ENCODE assay signal across 8 cellular contexts in the genomic region with DNA sequence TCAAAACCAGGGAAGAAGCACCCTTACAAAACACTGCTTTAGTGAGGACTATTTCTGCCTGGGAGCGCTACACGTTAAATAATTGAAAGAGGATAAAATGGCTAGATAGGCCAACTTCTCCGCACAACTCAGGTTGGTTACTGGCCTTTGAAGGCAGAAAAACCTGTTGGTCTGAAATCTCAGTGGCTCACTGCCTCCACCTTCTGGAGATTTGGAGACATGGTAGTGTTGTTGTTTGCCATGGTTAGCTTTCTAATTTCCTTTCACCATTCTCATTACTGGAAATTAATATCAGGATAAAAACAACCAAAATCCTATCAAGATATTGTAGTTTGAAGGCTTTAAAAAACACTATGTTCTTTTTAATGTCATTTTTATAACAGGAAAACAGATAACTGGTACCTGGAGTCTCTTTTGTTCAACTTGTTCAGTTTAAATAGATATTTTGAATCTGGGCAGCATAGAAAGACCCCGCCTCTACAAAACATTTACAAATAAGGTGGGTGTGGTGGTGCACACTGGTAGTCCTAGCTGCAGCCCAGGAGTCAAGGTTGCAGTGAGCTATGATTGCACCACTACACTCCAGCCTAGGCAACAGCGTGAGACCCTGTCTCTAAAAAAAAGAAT. TPM values are rescaled to one million over a fixed set of nuclear protein-coding genes. Genes with fewer than 3 reads are reported as not detected.
A peak's percentile ranks its signal among the peaks of the same experiment; 100 is the strongest.
DNase-seq lines count a peak whose midpoint lies in the region; ATAC-seq and TF ChIP-seq lines count a peak whose summit lies in the region.

No MANE protein-coding gene starts in this region.

- no TSS peak for BruUV-seq in PC-3 (replicated peaks; lab: Mats Ljungman, UMichigan)

- POLR2A ChIA-PET in PC-3 (lab: Charles Lee; ENCODE audit: unreplicated experiment): no interaction called here

- no peak overlapping the region for H2AFZ ChIP-seq in PC-3 (ENCODE audit: low read length)

- no peaks in the 10 kb centered on the region for H3K9me3 Mint-ChIP-seq in activated T-cell treated with anti-CD3 and anti-CD28 coated beads, Interleukin-2, amount 50 U/mL, for 24 hours

- H3K4me3 ChIP-seq in PC-3 (ENCODE audit: low read length): no peak overlapping the region
- H3K4me3 ChIP-seq in neutrophil (ENCODE audit: low read depth in 1 of 2, low read length in 1 of 2): no peak overlapping the region
- no peak overlapping the region for H3K4me3 ChIP-seq in tibial nerve

- ATAC-seq in GM19025 (IDR thresholded peaks at IDR 0.05; ENCODE audit: low read depth, unreplicated experiment): peak; percentile 67
- ATAC-seq in PC-3: peak; percentile 67

- H3K4me1 Mint-ChIP-seq in activated T-cell treated with anti-CD3 and anti-CD28 coated beads, Interleukin-2, amount 50 U/mL, for 24 hours (ENCODE audit: low read depth): no peaks in the 10 kb centered on the region

- no peaks in the 10 kb centered on the region for H3K9me2 ChIP-seq in PC-3 (replicated peaks; ENCODE audit: low read length)

- TF ChIP-seq EP300 in tibial nerve (IDR thresholded peaks at IDR 0.05): no peak

- no peaks in the 10 kb centered on the region for H4K20me1 ChIP-seq in PC-3 (ENCODE audit: low read length)

- CTCF ChIA-PET in PC-3 (lab: Charles Lee): no interaction called here

- no peaks in the 10 kb centered on the region for H3K27me3 Mint-ChIP-seq in activated T-cell treated with anti-CD3 and anti-CD28 coated beads, Interleukin-2, amount 50 U/mL, for 24 hours

- peak; percentile 79 for TF ChIP-seq CTCF in PC-3 (conservative IDR thresholded peaks at IDR 0.05; ENCODE audit: low read depth, low read length)
- peak; percentile 16 for TF ChIP-seq CTCF in neutrophil (IDR thresholded peaks at IDR 0.05)
- peak; percentile 67 to 79 (median 73) for TF ChIP-seq CTCF in tibial nerve (IDR thresholded peaks at IDR 0.05)

- no peaks in the 10 kb centered on the region for H3K36me3 Mint-ChIP-seq in activated T-cell treated with anti-CD3 and anti-CD28 coated beads, Interleukin-2, amount 50 U/mL, for 24 hours (ENCODE audit: low read depth)

- H3K36me3 ChIP-seq in PC-3 (ENCODE audit: low read depth, low read length): no peaks in the 10 kb centered on the region
- H3K36me3 ChIP-seq in neutrophil: no peaks in the 10 kb centered on the region
- H3K36me3 ChIP-seq in tibial nerve: no peaks in the 10 kb centered on the region

- intact Hi-C loops in PC-3 (cut with micrococcal nuclease): loop anchor here (2.0 to 5.0 kb wide), 3 partner anchors 66 to 865 kb away; a partner anchor contains a TSS

- DNase-seq in AML-193 (lab: John Stamatoyannopoulos, UW) (peak; percentile 60 to 64), HuH-7.5 (ENCODE audit: low spot score) (peak; percentile 27), PC-3 (peak; percentile 75), fibroblast of peridontal ligament (ENCODE audit: extremely low read depth) (peak; percentile 78), tibial nerve (ENCODE audit: low spot score in 2 of 2) (peak in 1 of 2 donors; percentile 50)
- DNase-seq in activated T-cell treated with anti-CD3 and anti-CD28 coated beads, Interleukin-2, amount 50 U/mL, for 24 hours: peak; percentile 38

- no peak overlapping the region for H3K9ac ChIP-seq in PC-3 (ENCODE audit: low read length)

- H3K27me3 ChIP-seq in PC-3 (ENCODE audit: low read length) (no peaks in the 10 kb centered on the region), neutrophil (no peaks in the 10 kb centered on the region), tibial nerve (no peaks in the 10 kb centered on the region)

- no peak overlapping the region for H3K27ac ChIP-seq in PC-3 (ENCODE audit: low read length)
- H3K27ac ChIP-seq in neutrophil: no peak overlapping the region
- no peak overlapping the region for H3K27ac ChIP-seq in tibial nerve

- no peaks in the 10 kb centered on the region for H3K79me2 ChIP-seq in PC-3 (ENCODE audit: low read length)

- H3K4me1 ChIP-seq in PC-3 (ENCODE audit: insufficient read depth, low read length) (no peaks in the 10 kb centered on the region), neutrophil (ENCODE audit: control insufficient read depth in 1 of 2, insufficient read depth in 1 of 2, low read depth in 1 of 2, low read length in 1 of 2) (no peaks in the 10 kb centered on the region), tibial nerve (no peaks in the 10 kb centered on the region)

- H3K4me2 ChIP-seq in PC-3 (ENCODE audit: low read length): no peak overlapping the region

- no peak for TF ChIP-seq POLR2A in tibial nerve (IDR thresholded peaks at IDR 0.05)

- 40 to 47% methylated on average over 5 of the region's 5 CpGs for WGBS in tibial nerve, 2 donors

- H3K4me3 Mint-ChIP-seq in activated T-cell treated with anti-CD3 and anti-CD28 coated beads, Interleukin-2, amount 50 U/mL, for 24 hours: no peak overlapping the region

- H3K27ac Mint-ChIP-seq in activated T-cell treated with anti-CD3 and anti-CD28 coated beads, Interleukin-2, amount 50 U/mL, for 24 hours: no peak overlapping the region

- no peaks in the 10 kb centered on the region for H3F3A ChIP-seq in PC-3 (ENCODE audit: low read length, unreplicated experiment)

- no peaks in the 10 kb centered on the region for H3K9me3 ChIP-seq in PC-3 (ENCODE audit: low read length)
- no peaks in the 10 kb centered on the region for H3K9me3 ChIP-seq in neutrophil
- no peaks in the 10 kb centered on the region for H3K9me3 ChIP-seq in tibial nerve

RNA-seq across cellular contexts. Expression of a gene that starts 27.5 kb away (rescaled TPM):
- total RNA-seq in PC-3 (2014; rRNA removed): 119 and 171 TPM in 2 replicates
- 100 to 1,000 TPM; 108 to 252 (median 151) TPM for total RNA-seq in tibial nerve

Comparison
In these comparisons a context has a peak if more than half of its experiments do, and no peak if none do; other contexts are left out.
1. CTCF ChIP-seq: peak in every context shown above with its lines; median percentile 79 in PC-3; 73 in tibial nerve; 16 in neutrophil.